ENCODE assay signal across 13 cellular contexts in genomic region chr3:112974894-112975293, GRCh38. TPM values are rescaled to one million over a fixed set of nuclear protein-coding genes. Genes with fewer than 3 reads are reported as not detected.
DNase-seq lines count a peak whose midpoint lies in the region; ATAC-seq lines count a peak whose summit lies in the region.
"Had no signal": no experiment of that assay in that cellular context is flagged by ENCODE, and none has a peak within 500 bp of the region (broad histone marks: within the 10 kb centered on the region; RNA-seq: fewer than 3 reads in every experiment).

Gene CD200R1 (minus strand): TSS chr3:112975103. CDS start chr3:112974857, 246 bp downstream.

- no peaks in the 10 kb centered on the region for H3K27me3 Mint-ChIP-seq in activated naive CD4-positive, alpha-beta T cell treated with anti-CD3 and anti-CD28 coated beads, Interleukin-2, amount 50 U/mL, for 24 hours

- ATAC-seq in HG03520 (IDR thresholded peaks at IDR 0.05; ENCODE audit: unreplicated experiment): no peak

- H3K27me3 ChIP-seq in mononuclear cell (ENCODE audit: insufficient read depth, low read length): no peaks in the 10 kb centered on the region
- H3K27me3 ChIP-seq: pancreas had no signal

- no peaks in the 10 kb centered on the region for H3K9me3 ChIP-seq in mononuclear cell (ENCODE audit: low read depth, low read length)
- H3K9me3 ChIP-seq: pancreas had no signal

- H3K4me1 ChIP-seq in mononuclear cell (ENCODE audit: insufficient read depth, low read length): peaks cover 49% of the 10 kb centered on the region

- peak within 1 kb of the TSS; percentile 76 for H3K27ac Mint-ChIP-seq in activated naive CD4-positive, alpha-beta T cell treated with anti-CD3 and anti-CD28 coated beads, Interleukin-2, amount 50 U/mL, for 24 hours
- H3K27ac Mint-ChIP-seq: endodermal cell had no signal

- H3K9me3 Mint-ChIP-seq in activated naive CD4-positive, alpha-beta T cell treated with anti-CD3 and anti-CD28 coated beads, Interleukin-2, amount 50 U/mL, for 24 hours: no peaks in the 10 kb centered on the region
- H3K9me3 Mint-ChIP-seq: endodermal cell had no signal

- peak within 1 kb of the TSS; percentile 42 for H3K4me3 ChIP-seq in mononuclear cell (ENCODE audit: low read length)
- H3K4me3 ChIP-seq: pancreas had no signal

- H3K4me1 Mint-ChIP-seq in activated naive CD4-positive, alpha-beta T cell treated with anti-CD3 and anti-CD28 coated beads, Interleukin-2, amount 50 U/mL, for 24 hours: peaks cover 90% of the 10 kb centered on the region
- H3K4me1 Mint-ChIP-seq: endodermal cell had no signal

- DNase-seq in CD1c-positive myeloid dendritic cell (ENCODE audit: extremely low spot score) (peak; percentile 71), KG1 (lab: John Stamatoyannopoulos, UW) (peak; percentile 30), NCI-H1048 (lab: John Stamatoyannopoulos, UW) (no peak), mesenteric fat pad (ENCODE audit: low spot score) (no peak), NCI-H2029 (lab: John Stamatoyannopoulos, UW) (no peak)
- DNase-seq: activated effector memory CD4-positive, alpha-beta T cell treated with anti-CD3 and anti-CD28 coated beads, Interleukin-2, amount 50 U/mL, for 16 hours; endodermal cell; NCI-H345; pancreas; SW 1271 had no signal

- peaks cover 2% of the 10 kb centered on the region for H3K36me3 Mint-ChIP-seq in activated naive CD4-positive, alpha-beta T cell treated with anti-CD3 and anti-CD28 coated beads, Interleukin-2, amount 50 U/mL, for 24 hours

- peak within 1 kb of the TSS; percentile 90 for H3K4me3 Mint-ChIP-seq in activated naive CD4-positive, alpha-beta T cell treated with anti-CD3 and anti-CD28 coated beads, Interleukin-2, amount 50 U/mL, for 24 hours
- H3K4me3 Mint-ChIP-seq: endodermal cell had no signal

RNA-seq across cellular contexts. Expression of gene CD200R1, which starts in this region (rescaled TPM):
- total RNA-seq in mononuclear cell (5.1 TPM), mesenteric fat pad (3.8 TPM)

Comparison
In these comparisons a context has a peak if more than half of its experiments do, and no peak if none do; other contexts are left out.
1. DNase-seq: peak in CD1c-positive myeloid dendritic cell (single experiment) and KG1 (single experiment); none in NCI-H1048 (single experiment), mesenteric fat pad (single experiment) and NCI-H2029 (single experiment).